12 cellular contexts compared by ENCODE assay signal in genomic region chr12:15928345-15928744, GRCh38.
A peak's percentile ranks its signal among the peaks of the same experiment; 100 is the strongest.
DNase-seq lines count a peak whose midpoint lies in the region; ATAC-seq and TF ChIP-seq lines count a peak whose summit lies in the region.
"Had no signal": no experiment of that assay in that cellular context is flagged by ENCODE, and none has a peak within 500 bp of the region (broad histone marks: within the 10 kb centered on the region; RNA-seq: fewer than 3 reads in every experiment).

No MANE protein-coding gene starts in this region.

- H3K4me3 ChIP-seq in fibroblast of pulmonary artery (replicated peaks; ENCODE audit: low read depth, low read length) (no peak overlapping the region), skeletal muscle cell (ENCODE audit: low read depth, low read length) (no peak overlapping the region)

- DNase-seq in HCEC 1CT (peak; percentile 93), fibroblast of pulmonary artery (ENCODE audit: low read depth) (peak; percentile 78), skeletal muscle cell (ENCODE audit: low read depth) (peak; percentile 68), GM10248 (ENCODE audit: extremely low spot score) (no peak)
- DNase-seq: activated CD4-positive, alpha-beta T cell treated with anti-CD3 and anti-CD28 coated beads, Interleukin-2, amount 10 ng/mL, durations not matched to agents 7 days and 5 days; activated naive CD8-positive, alpha-beta T cell treated with anti-CD3 and anti-CD28 coated beads, Interleukin-2, amount 10 ng/mL, durations not matched to agents 7 days and 5 days; DND-41; NCI-H2081 treated with DMSO at 0.1 percent for 48 hours; stimulated activated naive CD4-positive, alpha-beta T cell had no signal

- POLR2A ChIA-PET in GM10248 (lab: Yijun Ruan, JAX): no interaction called here

- ATAC-seq in SK-N-SH treated with all-trans-retinoic acid at 6 μM for 48 hours (peak; percentile 84), HG03520 (IDR thresholded peaks at IDR 0.05; ENCODE audit: unreplicated experiment) (no peak), GM18502 (IDR thresholded peaks at IDR 0.05; ENCODE audit: poor library complexity, unreplicated experiment) (no peak)

- CTCF ChIA-PET in GM10248 (lab: Yijun Ruan, JAX): interaction anchor here (0.9 to 3.3 kb wide), 4 partner anchors 11 to 18 kb away, joined by 3 to 15 read pairs (median 3); partner anchors contain the start of gene DERA

- no peak for TF ChIP-seq CTCF in fibroblast of pulmonary artery (IDR thresholded peaks at IDR 0.05; ENCODE audit: low read length, missing control alignments)
- no peak for TF ChIP-seq CTCF in GM10248 (IDR thresholded peaks at IDR 0.05; ENCODE audit: control extremely low read depth, extremely low read depth, low read depth, missing control alignments)

TF ChIP-seq in SK-N-SH treated with all-trans-retinoic acid at 6 μM for 48 hours, 23 proteins besides CTCF, POLR2A, EP300 and RAD21:
- TF ChIP-seq ZC3H10 (CRISPR knock-in tag; IDR thresholded peaks at IDR 0.05) (no peak), GLIS3 (CRISPR knock-in tag; IDR thresholded peaks at IDR 0.05) (no peak), POU6F1 (CRISPR knock-in tag; IDR thresholded peaks at IDR 0.05; ENCODE audit: borderline replicate concordance, low read depth) (no peak)
